In the genomic region with DNA sequence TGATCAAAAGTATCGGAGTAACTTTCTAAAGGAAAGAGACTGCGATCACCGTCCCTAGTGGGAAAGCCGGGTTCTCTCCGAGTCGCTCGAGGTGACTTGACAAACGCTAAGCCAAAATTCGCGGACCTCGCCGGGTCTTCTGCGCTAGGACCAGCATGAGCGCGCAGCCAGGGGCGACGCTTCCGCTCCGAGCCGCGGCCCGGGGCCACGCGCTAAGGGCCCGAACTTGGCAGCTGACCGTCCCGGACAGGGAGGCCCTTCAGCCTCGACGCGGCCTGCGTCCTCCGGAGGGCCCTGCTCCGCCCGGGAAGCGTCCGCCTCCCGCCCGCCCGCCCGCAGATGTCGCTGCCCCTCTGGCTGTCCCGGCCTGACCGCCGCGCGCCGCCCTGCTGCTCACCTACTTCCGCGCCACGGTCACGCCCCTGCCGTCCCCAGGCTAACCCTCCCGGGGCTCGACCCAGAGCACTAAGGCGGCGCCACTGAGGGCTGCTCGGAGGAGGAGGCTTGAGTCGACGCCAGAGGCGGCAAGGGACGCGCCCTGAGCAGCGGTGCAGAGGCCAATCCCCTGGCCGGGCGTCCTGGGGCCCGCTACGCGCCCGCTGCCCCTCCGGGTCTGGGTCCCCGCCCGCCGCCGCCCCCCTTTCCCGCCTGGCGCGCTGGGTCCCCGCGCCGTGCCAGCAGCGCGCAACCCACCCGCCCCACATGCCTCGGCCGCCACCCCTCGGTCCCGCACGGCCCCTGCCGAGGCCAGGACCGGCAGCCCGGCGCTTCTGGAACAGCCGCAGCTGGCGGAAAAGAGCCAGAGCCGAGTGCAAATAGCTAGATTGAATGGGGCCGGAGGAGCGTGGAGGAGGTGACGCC, we compare ENCODE assay signal across 1 cellular context.
A peak's percentile ranks its signal among the peaks of the same experiment; 100 is the strongest.
TF ChIP-seq lines count a peak whose summit lies in the region.

No MANE protein-coding gene starts in this region.

TF ChIP-seq in HCT116, 20 proteins besides CTCF, POLR2A, EP300 and RAD21 (continued from another document):
- TF ChIP-seq, protein P1, sequence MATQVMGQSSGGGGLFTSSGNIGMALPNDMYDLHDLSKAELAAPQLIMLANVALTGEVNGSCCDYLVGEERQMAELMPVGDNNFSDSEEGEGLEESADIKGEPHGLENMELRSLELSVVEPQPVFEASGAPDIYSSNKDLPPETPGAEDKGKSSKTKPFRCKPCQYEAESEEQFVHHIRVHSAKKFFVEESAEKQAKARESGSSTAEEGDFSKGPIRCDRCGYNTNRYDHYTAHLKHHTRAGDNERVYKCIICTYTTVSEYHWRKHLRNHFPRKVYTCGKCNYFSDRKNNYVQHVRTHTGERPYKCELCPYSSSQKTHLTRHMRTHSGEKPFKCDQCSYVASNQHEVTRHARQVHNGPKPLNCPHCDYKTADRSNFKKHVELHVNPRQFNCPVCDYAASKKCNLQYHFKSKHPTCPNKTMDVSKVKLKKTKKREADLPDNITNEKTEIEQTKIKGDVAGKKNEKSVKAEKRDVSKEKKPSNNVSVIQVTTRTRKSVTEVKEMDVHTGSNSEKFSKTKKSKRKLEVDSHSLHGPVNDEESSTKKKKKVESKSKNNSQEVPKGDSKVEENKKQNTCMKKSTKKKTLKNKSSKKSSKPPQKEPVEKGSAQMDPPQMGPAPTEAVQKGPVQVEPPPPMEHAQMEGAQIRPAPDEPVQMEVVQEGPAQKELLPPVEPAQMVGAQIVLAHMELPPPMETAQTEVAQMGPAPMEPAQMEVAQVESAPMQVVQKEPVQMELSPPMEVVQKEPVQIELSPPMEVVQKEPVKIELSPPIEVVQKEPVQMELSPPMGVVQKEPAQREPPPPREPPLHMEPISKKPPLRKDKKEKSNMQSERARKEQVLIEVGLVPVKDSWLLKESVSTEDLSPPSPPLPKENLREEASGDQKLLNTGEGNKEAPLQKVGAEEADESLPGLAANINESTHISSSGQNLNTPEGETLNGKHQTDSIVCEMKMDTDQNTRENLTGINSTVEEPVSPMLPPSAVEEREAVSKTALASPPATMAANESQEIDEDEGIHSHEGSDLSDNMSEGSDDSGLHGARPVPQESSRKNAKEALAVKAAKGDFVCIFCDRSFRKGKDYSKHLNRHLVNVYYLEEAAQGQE (IDR thresholded peaks at IDR 0.05; ENCODE audit: low read depth) = no peak
- TF ChIP-seq, protein P2, sequence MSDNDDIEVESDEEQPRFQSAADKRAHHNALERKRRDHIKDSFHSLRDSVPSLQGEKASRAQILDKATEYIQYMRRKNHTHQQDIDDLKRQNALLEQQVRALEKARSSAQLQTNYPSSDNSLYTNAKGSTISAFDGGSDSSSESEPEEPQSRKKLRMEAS (IDR thresholded peaks at IDR 0.05) = peak; percentile 62; the same call in 1 of the 2 replicates
- TF ChIP-seq ZFX (IDR thresholded peaks at IDR 0.05) = peak; percentile 51
- TF ChIP-seq YY1 (IDR thresholded peaks at IDR 0.05; ENCODE audit: extremely low read depth, insufficient replicate concordance, low read depth, low read length) = peak; percentile 26
- TF ChIP-seq, protein P3, sequence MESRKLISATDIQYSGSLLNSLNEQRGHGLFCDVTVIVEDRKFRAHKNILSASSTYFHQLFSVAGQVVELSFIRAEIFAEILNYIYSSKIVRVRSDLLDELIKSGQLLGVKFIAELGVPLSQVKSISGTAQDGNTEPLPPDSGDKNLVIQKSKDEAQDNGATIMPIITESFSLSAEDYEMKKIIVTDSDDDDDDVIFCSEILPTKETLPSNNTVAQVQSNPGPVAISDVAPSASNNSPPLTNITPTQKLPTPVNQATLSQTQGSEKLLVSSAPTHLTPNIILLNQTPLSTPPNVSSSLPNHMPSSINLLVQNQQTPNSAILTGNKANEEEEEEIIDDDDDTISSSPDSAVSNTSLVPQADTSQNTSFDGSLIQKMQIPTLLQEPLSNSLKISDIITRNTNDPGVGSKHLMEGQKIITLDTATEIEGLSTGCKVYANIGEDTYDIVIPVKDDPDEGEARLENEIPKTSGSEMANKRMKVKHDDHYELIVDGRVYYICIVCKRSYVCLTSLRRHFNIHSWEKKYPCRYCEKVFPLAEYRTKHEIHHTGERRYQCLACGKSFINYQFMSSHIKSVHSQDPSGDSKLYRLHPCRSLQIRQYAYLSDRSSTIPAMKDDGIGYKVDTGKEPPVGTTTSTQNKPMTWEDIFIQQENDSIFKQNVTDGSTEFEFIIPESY (IDR thresholded peaks at IDR 0.05; ENCODE audit: extremely low read depth, insufficient replicate concordance, low read length) = no peak
- no peak for TF ChIP-seq SRF (IDR thresholded peaks at IDR 0.05; ENCODE audit: low read depth)
- no peak for TF ChIP-seq EGR1 (IDR thresholded peaks at IDR 0.05; ENCODE audit: low read depth)
- TF ChIP-seq JUND (IDR thresholded peaks at IDR 0.05) = 0 out of 2 replicates have a peak, but pooled peaks have one; percentile 16
